36 cellular contexts compared by ENCODE assay signal in the genomic region with DNA sequence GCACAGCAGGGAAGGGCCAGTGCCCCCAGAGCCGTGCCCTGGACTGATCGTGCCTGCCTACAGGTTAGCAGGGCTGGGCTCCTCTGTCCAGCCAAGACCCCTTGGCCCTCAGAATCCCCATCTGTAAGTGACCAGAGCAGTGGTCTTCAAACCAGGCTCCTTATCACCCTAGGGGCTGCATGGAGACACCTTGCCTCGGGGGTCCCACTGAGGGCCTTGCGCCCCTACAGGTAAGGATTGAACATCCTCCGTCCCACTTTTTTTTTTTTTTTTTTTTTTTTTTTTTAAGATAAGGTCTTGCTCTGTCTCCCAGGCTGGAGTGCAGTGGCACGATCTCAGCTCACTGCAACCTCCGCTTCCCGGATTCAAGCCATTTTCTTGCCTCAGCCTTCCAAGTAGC. TPM values are rescaled to one million over a fixed set of nuclear protein-coding genes. Genes with fewer than 3 reads are reported as not detected.
"Had no signal": no experiment of that assay in that cellular context is flagged by ENCODE, and none has a peak within 500 bp of the region (broad histone marks: within the 10 kb centered on the region; RNA-seq: fewer than 3 reads in every experiment).

No MANE protein-coding gene starts in this region.

- H3K27me3 Mint-ChIP-seq: progenitor cell of endocrine pancreas had no signal

- H3K4me3 Mint-ChIP-seq: immature natural killer cell; mesothelial cell of epicardium; naive B cell; natural killer cell; nephron progenitor cell; neural progenitor cell; stimulated activated memory B cell treated with anti-CD40 and anti-IgM and Interleukin-4, amounts not matched to agents 10 μg/mL and 1 μg/mL and 100 μg/mL, for 72 hours; stimulated activated naive CD8-positive, alpha-beta T cell treated with anti-CD3 and anti-CD28 coated beads, Interleukin-15, amount 100 ng/mL, for 72 hours; type B pancreatic cell had no signal

- ATAC-seq: left colon; natural killer cell; right lobe of liver; stimulated activated memory B cell treated with anti-CD40 and anti-IgM and Interleukin-4, amounts not matched to agents 10 μg/mL and 1 μg/mL and 100 μg/mL, for 72 hours; stimulated activated naive CD8-positive, alpha-beta T cell treated with anti-CD3 and anti-CD28 coated beads, Interleukin-15, amount 100 ng/mL, for 72 hours had no signal

- H3K4me3 ChIP-seq: left ventricle myocardium inferior, lung, neural progenitor cell, ovary, right atrium auricular region, right lobe of liver, smooth muscle cell, tibial nerve had no signal

- H3K4me1 Mint-ChIP-seq: immature natural killer cell; mesothelial cell of epicardium; naive B cell; natural killer cell; nephron progenitor cell; neural progenitor cell; stimulated activated memory B cell treated with anti-CD40 and anti-IgM and Interleukin-4, amounts not matched to agents 10 μg/mL and 1 μg/mL and 100 μg/mL, for 72 hours; stimulated activated naive CD8-positive, alpha-beta T cell treated with anti-CD3 and anti-CD28 coated beads, Interleukin-15, amount 100 ng/mL, for 72 hours had no signal

- H3K4me1 ChIP-seq: left ventricle myocardium inferior, neural progenitor cell, right atrium auricular region, tibial nerve had no signal

- H3K4me2 ChIP-seq: neural progenitor cell, smooth muscle cell had no signal

- H3K9me3 Mint-ChIP-seq: mesothelial cell of epicardium; natural killer cell; stimulated activated memory B cell treated with anti-CD40 and anti-IgM and Interleukin-4, amounts not matched to agents 10 μg/mL and 1 μg/mL and 100 μg/mL, for 72 hours; stimulated activated naive CD8-positive, alpha-beta T cell treated with anti-CD3 and anti-CD28 coated beads, Interleukin-15, amount 100 ng/mL, for 72 hours; type B pancreatic cell had no signal

- H3K27ac Mint-ChIP-seq: immature natural killer cell; mesothelial cell of epicardium; naive B cell; natural killer cell; nephron progenitor cell; neural progenitor cell; progenitor cell of endocrine pancreas; stimulated activated memory B cell treated with anti-CD40 and anti-IgM and Interleukin-4, amounts not matched to agents 10 μg/mL and 1 μg/mL and 100 μg/mL, for 72 hours; stimulated activated naive CD8-positive, alpha-beta T cell treated with anti-CD3 and anti-CD28 coated beads, Interleukin-15, amount 100 ng/mL, for 72 hours; type B pancreatic cell had no signal

- H3K27ac ChIP-seq: left ventricle myocardium inferior, neural progenitor cell, neutrophil, ovary, right atrium auricular region, right lobe of liver, tibial nerve had no signal

- H3K9ac ChIP-seq: neural progenitor cell had no signal

- DNase-seq: hippocampal formation; immature natural killer cell; kidney; left colon; left ventricle myocardium inferior; mesendoderm; naive B cell; natural killer cell; nephron progenitor cell; occipital lobe; ovary; right lobe of liver; stimulated activated CD4-positive, alpha-beta T cell treated with anti-CD3 and anti-CD28 coated beads, Interleukin-1b, Interleukin-23, amount 100 ng/mL, for 48 hours; stimulated activated CD4-positive, alpha-beta T cell treated with anti-CD3 and anti-CD28 coated beads, Interleukin-2, amount 100 ng/mL, for 48 hours; stimulated activated CD4-positive, alpha-beta T cell treated with anti-CD3 and anti-CD28 coated beads, Interleukin-4, amount 100 ng/mL, for 4 hours; stimulated activated CD8-positive, alpha-beta memory T cell treated with anti-CD3 and anti-CD28 coated beads, Interleukin-4, amount 100 ng/mL, for 48 hours; stimulated activated naive CD4-positive, alpha-beta T cell treated with Interleukin-2 at 50 U/mL for 16 hours; stimulated activated naive CD8-positive, alpha-beta T cell treated with anti-CD3 and anti-CD28 coated beads, Interleukin-15, amount 100 ng/mL, for 72 hours; substantia nigra had no signal

- H3K36me3 Mint-ChIP-seq: immature natural killer cell; mesothelial cell of epicardium; naive B cell; natural killer cell; neural progenitor cell; stimulated activated memory B cell treated with anti-CD40 and anti-IgM and Interleukin-4, amounts not matched to agents 10 μg/mL and 1 μg/mL and 100 μg/mL, for 72 hours; type B pancreatic cell had no signal

- H3K9me3 ChIP-seq: neutrophil, ovary, right lobe of liver had no signal

- FAIRE-seq: islet of Langerhans, kidney had no signal

- H2AFZ ChIP-seq: neural progenitor cell had no signal

- H3K27me3 ChIP-seq: neural progenitor cell, neutrophil, ovary, right atrium auricular region, right lobe of liver, tibial nerve had no signal

- H3K36me3 ChIP-seq: left ventricle myocardium inferior, neural progenitor cell, neutrophil, ovary, right atrium auricular region, right lobe of liver, tibial nerve had no signal

RNA-seq across cellular contexts. Expression of a gene that starts 32.6 kb away (rescaled TPM):
- total RNA-seq: mononuclear cell, natural killer cell, renal cortical epithelial cell had no signal
- polyA plus RNA-seq: immature natural killer cell had no signal

RNA-seq across cellular contexts. Expression of a gene that starts 42.9 kb away (rescaled TPM):
- total RNA-seq: kidney, left colon, left ventricle myocardium inferior, lower leg skin, lung, mesothelial cell of epicardium, mononuclear cell, natural killer cell, ovary, progenitor cell of endocrine pancreas, pulmonary artery endothelial cell, renal cortical epithelial cell, right lobe of liver, skeletal muscle tissue, smooth muscle cell, ureter had no signal
- polyA plus RNA-seq: immature natural killer cell, lung, ovary, smooth muscle cell had no signal

RNA-seq across cellular contexts. Expression of a gene that starts 54.3 kb away (rescaled TPM):
- total RNA-seq: mononuclear cell, renal cortical epithelial cell, right lobe of liver had no signal
- polyA plus RNA-seq: ovary, smooth muscle cell had no signal
